Comparison of ENCODE assay signal across 16 cellular contexts in genomic region chr12:116529686-116530085, GRCh38.
"Had no signal": no experiment of that assay in that cellular context is flagged by ENCODE, and none has a peak within 500 bp of the region (broad histone marks: within the 10 kb centered on the region; RNA-seq: fewer than 3 reads in every experiment).

No MANE protein-coding gene starts in this region.

- H3K27me3 ChIP-seq: foreskin keratinocyte, left lung, tibial nerve had no signal

- H3K4me3 ChIP-seq: left lung, spleen, tibial nerve had no signal

- H3K27ac ChIP-seq: foreskin keratinocyte, left lung, spleen, WERI-Rb-1 had no signal

- H3K36me3 ChIP-seq: left lung, spleen, tibial nerve, WERI-Rb-1 had no signal

- ATAC-seq: activated naive CD4-positive, alpha-beta T cell treated with anti-CD3 and anti-CD28 coated beads, Interleukin-2, amount 50 U/mL, for 72 hours; activated T-cell treated with anti-CD3 and anti-CD28 coated beads, Interleukin-2, amount 50 U/mL, for 72 hours; esophagus mucosa; foreskin keratinocyte; left lung; stimulated activated naive CD8-positive, alpha-beta T cell treated with anti-CD3 and anti-CD28 coated beads, Interleukin-15, Interleukin-2, amounts not matched to agents 100 U/mL and 50 U/mL, for 24 hours had no signal

- H3K9me3 ChIP-seq: left lung, spleen, tibial nerve had no signal

- DNase-seq: activated CD4-positive, alpha-beta T cell treated with anti-CD3 and anti-CD28 coated beads, Interleukin-2, amount 50 U/mL, for 4 hours; activated effector memory CD4-positive, alpha-beta T cell treated with anti-CD3 and anti-CD28 coated beads, Interleukin-2, amount 50 U/mL, for 16 hours; activated T-cell treated with anti-CD3 and anti-CD28 coated beads, Interleukin-2, amount 50 U/mL, for 72 hours; effector CD8-positive, alpha-beta T cell; foreskin keratinocyte; left lung; midbrain; nephron progenitor cell; occipital lobe; spleen; stimulated activated naive CD8-positive, alpha-beta T cell treated with anti-CD3 and anti-CD28 coated beads, Interleukin-15, Interleukin-2, amounts not matched to agents 100 U/mL and 50 U/mL, for 24 hours; substantia nigra; WERI-Rb-1 had no signal
